9 cellular contexts compared by ENCODE assay signal in the genomic region with DNA sequence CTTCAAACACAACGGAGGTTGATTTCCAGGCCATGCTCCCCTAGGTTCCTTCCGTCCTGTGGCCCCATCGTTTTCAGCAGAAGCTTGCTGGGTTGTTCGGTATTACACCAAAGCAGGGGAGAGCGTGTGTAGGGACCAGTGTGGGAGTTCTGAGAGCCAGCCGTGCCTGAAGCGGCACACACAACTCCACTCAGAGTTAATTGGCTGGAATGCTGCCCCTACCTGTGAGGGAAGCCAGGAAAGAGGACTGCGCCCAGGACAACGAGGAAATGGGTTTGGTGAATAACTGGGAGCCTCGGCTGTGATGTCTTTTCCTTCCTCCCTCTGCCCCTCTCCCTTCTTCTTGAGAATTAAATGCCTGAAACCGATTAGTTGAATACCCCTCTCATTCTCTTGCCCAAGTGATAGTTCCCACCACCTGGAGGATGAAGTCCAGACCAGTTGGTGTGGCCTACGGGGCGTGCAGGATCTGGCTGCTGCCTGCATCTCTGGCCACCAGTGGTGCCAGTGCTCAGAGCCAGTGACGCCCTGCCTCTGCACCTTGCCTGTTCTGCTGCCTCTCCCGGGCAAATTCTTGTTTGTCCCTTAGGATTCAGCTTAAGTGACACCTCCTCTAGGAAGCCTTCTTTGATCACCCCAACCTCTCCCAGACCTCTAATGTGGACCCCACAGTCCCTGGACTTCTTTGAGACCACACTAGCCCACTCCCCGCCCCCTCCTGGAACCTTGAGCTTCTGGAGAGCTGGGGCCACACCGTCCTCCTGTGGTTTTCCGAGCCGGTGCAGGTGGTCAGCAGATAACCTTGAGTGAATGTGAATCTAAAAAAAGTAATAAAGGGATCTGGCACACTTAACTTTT. TPM values are rescaled to one million over a fixed set of nuclear protein-coding genes. Genes with fewer than 3 reads are reported as not detected.
DNase-seq lines count a peak whose midpoint lies in the region; ATAC-seq and TF ChIP-seq lines count a peak whose summit lies in the region.
"Had no signal": no experiment of that assay in that cellular context is flagged by ENCODE, and none has a peak within 500 bp of the region (broad histone marks: within the 10 kb centered on the region; RNA-seq: fewer than 3 reads in every experiment).

No MANE protein-coding gene starts in this region.

- BruUV-seq in A673 (replicated peaks; lab: Mats Ljungman, UMichigan): no TSS peak

- H3K27ac ChIP-seq in KOPT-K1 (ENCODE audit: low read depth, low read length, poor library complexity, severe bottlenecking) (peak overlapping the region; percentile 54), dorsolateral prefrontal cortex (peak overlapping the region in 57 of 59 donors; percentile 2 to 86 (median 62)), A673 (ENCODE audit: low read depth, low read length, poor library complexity, severe bottlenecking) (no peak overlapping the region)

- no peaks in the 10 kb centered on the region for H3K27me3 ChIP-seq in BE2C
- H3K27me3 ChIP-seq in dorsolateral prefrontal cortex: no peaks in the 10 kb centered on the region
- no peaks in the 10 kb centered on the region for H3K27me3 ChIP-seq in A673 (replicated peaks; ENCODE audit: insufficient read depth, low read depth, low read length, poor library complexity)

- peak; percentile 49 for DNase-seq in BE2C
- no peak for DNase-seq in dorsolateral prefrontal cortex
- DNase-seq in natural killer cell: no peak
- DNase-seq in iPS-NIHi11 (ENCODE audit: low spot score): no peak
- no peak for DNase-seq in A673 (ENCODE audit: low spot score)
- DNase-seq in KG1 (lab: John Stamatoyannopoulos, UW): no peak
- DNase-seq: NCI-H748 treated with DMSO at 0.1 percent for 48 hours had no signal

- no peaks in the 10 kb centered on the region for H3K36me3 ChIP-seq in BE2C
- H3K36me3 ChIP-seq in KOPT-K1 (ENCODE audit: insufficient read depth, low read length): peaks cover 27% of the 10 kb centered on the region; the same call in 1 of the 2 replicates
- H3K36me3 ChIP-seq in A673 (ENCODE audit: insufficient read depth, low read length, poor library complexity, severe bottlenecking): no peaks in the 10 kb centered on the region

- no peaks in the 10 kb centered on the region for H3K9me3 ChIP-seq in BE2C
- H3K9me3 ChIP-seq in KOPT-K1 (ENCODE audit: insufficient read depth, low read length, poor library complexity, severe bottlenecking): no peaks in the 10 kb centered on the region
- H3K9me3 ChIP-seq in A673 (ENCODE audit: low read depth, low read length, poor library complexity, severe bottlenecking): no peaks in the 10 kb centered on the region

- TF ChIP-seq CTCF in BE2C (IDR thresholded peaks at IDR 0.05; ENCODE audit: low read depth, low read length) (no peak), dorsolateral prefrontal cortex (IDR thresholded peaks at IDR 0.05 in 54 of 56, conservative IDR thresholded peaks at IDR 0.05 in 2 of 56; ENCODE audit: low read depth in 1 of 56, partially characterized antibody in 56 of 56) (no peak), natural killer cell (IDR thresholded peaks at IDR 0.05) (no peak), A673 (conservative IDR thresholded peaks at IDR 0.05; ENCODE audit: low read depth, low read length) (no peak)

- H3K4me1 ChIP-seq in BE2C (peaks cover 7% of the 10 kb centered on the region; the same call in 1 of the 2 replicates), A673 (ENCODE audit: insufficient read depth, low read length, poor library complexity, severe bottlenecking) (peaks cover 11% of the 10 kb centered on the region)

- no peak overlapping the region for H3K4me3 ChIP-seq in BE2C (ENCODE audit: low read depth, low read length)
- peak overlapping the region in 39 of 59 donors; percentile 2 to 47 (median 25) for H3K4me3 ChIP-seq in dorsolateral prefrontal cortex
- H3K4me3 ChIP-seq in A673 (ENCODE audit: low read depth, low read length, poor library complexity, severe bottlenecking): no peak overlapping the region

- CTCF ChIA-PET in A673 (lab: Charles Lee): no interaction called here

- H3K4me3 Mint-ChIP-seq in natural killer cell: peak overlapping the region; percentile 90

- H3K9me3 Mint-ChIP-seq in natural killer cell: no peaks in the 10 kb centered on the region

- ATAC-seq in natural killer cell (no peak), GM18867 (IDR thresholded peaks at IDR 0.05; ENCODE audit: unreplicated experiment) (no peak)

- POLR2A ChIA-PET in A673 (lab: Charles Lee; ENCODE audit: low non-redundant PET): no interaction called here

- H3K27ac Mint-ChIP-seq in natural killer cell: peak overlapping the region; percentile 88 to 91

- peaks cover 55 to 72% of the 10 kb centered on the region in 2 donors for H3K4me1 Mint-ChIP-seq in natural killer cell

- intact Hi-C loops in dorsolateral prefrontal cortex (cut with DNase I): no loop called here
- intact Hi-C loops in natural killer cell (cut with micrococcal nuclease): loop anchor here (2.0 to 5.0 kb wide), 3 partner anchors 26 to 44 kb away; partner anchors contain the start of gene TBC1D14
- intact Hi-C loops in A673 (cut with micrococcal nuclease; ENCODE audit: unreplicated experiment): no loop called here

- no peaks in the 10 kb centered on the region for H3K36me3 Mint-ChIP-seq in natural killer cell

- no peaks in the 10 kb centered on the region for H3K27me3 Mint-ChIP-seq in natural killer cell (ENCODE audit: low read depth in 2 of 2)

RNA-seq across cellular contexts. Expression of gene TBC1D14, which starts 33.6 kb away (rescaled TPM):
- polyA plus RNA-seq in BE2C (2012; ENCODE audit: insufficient read depth, insufficient read length, low read depth): 54.8 TPM
- total RNA-seq in dorsolateral prefrontal cortex: 10 to 100 TPM; 44.0 to 85.9 (median 62.0) TPM
- 10 to 100 TPM; 36.0 to 54.7 (median 53.2) TPM for total RNA-seq in natural killer cell
- 44.3 and 46.0 TPM in 2 replicates for total RNA-seq in A673 (2021)

Comparison
In these comparisons a context has a peak if more than half of its experiments do, and no peak if none do; other contexts are left out.
1. H3K4me3 ChIP-seq: peak in dorsolateral prefrontal cortex (39 of 59); none in BE2C (single experiment) and A673 (single experiment).